Comparison of ENCODE assay signal across 23 cellular contexts in genomic region chr1:238487931-238488330, GRCh38.
DNase-seq lines count a peak whose midpoint lies in the region; ATAC-seq and TF ChIP-seq lines count a peak whose summit lies in the region.
"Had no signal": no experiment of that assay in that cellular context is flagged by ENCODE, and none has a peak within 500 bp of the region (broad histone marks: within the 10 kb centered on the region; RNA-seq: fewer than 3 reads in every experiment).

No MANE protein-coding gene starts in this region.

- H3K4me3 Mint-ChIP-seq in progenitor cell of endocrine pancreas (ENCODE audit: low read depth) (no peak overlapping the region), endothelial cell (ENCODE audit: unreplicated experiment) (no peak overlapping the region)
- H3K4me3 Mint-ChIP-seq: CD8-positive, alpha-beta T cell; GM23338 had no signal

- H3K27me3 Mint-ChIP-seq in progenitor cell of endocrine pancreas (no peaks in the 10 kb centered on the region), endothelial cell (ENCODE audit: unreplicated experiment) (peaks cover 1% of the 10 kb centered on the region)

- DNase-seq in EL (peak; percentile 74), HS-5 (ENCODE audit: low read depth) (peak; percentile 68), amniotic epithelial cell (ENCODE audit: low read depth) (peak; percentile 61), iris pigment epithelial cell (ENCODE audit: low read depth) (peak; percentile 65), NOMO-1 (lab: John Stamatoyannopoulos, UW; ENCODE audit: unreplicated experiment in 2 of 2) (no peak), progenitor cell of endocrine pancreas (ENCODE audit: low spot score, unreplicated experiment) (no peak), endothelial cell (ENCODE audit: low spot score) (no peak)
- DNase-seq: C1 segment of cervical spinal cord; CD8-positive, alpha-beta T cell; DMS153; Kasumi-1; NCI-H1694; NCI-H2081 treated with DMSO at 0.1 percent for 48 hours; NCI-H2171 treated with DMSO at 0.1 percent for 48 hours; NCI-H446; NCI-H526 treated with DMSO at 0.1 percent for 48 hours; PC-9; SHP77 treated with DMSO at 0.1 percent for 48 hours; T-helper 1 cell had no signal

- H3K4me1 Mint-ChIP-seq in progenitor cell of endocrine pancreas (ENCODE audit: low read depth): peaks cover 3% of the 10 kb centered on the region
- no peaks in the 10 kb centered on the region for H3K4me1 Mint-ChIP-seq in endothelial cell (ENCODE audit: unreplicated experiment)

- no peaks in the 10 kb centered on the region for H3K9me3 Mint-ChIP-seq in progenitor cell of endocrine pancreas (ENCODE audit: low read depth)
- H3K9me3 Mint-ChIP-seq in endothelial cell (ENCODE audit: unreplicated experiment): no peaks in the 10 kb centered on the region
- H3K9me3 Mint-ChIP-seq: GM23338 had no signal

- H3K27ac Mint-ChIP-seq in progenitor cell of endocrine pancreas (no peak overlapping the region), endothelial cell (ENCODE audit: unreplicated experiment) (no peak overlapping the region)
- H3K27ac Mint-ChIP-seq: CD8-positive, alpha-beta T cell; GM23338 had no signal

- no peak for TF ChIP-seq CTCF in progenitor cell of endocrine pancreas (IDR thresholded peaks at IDR 0.05; ENCODE audit: unreplicated experiment)
- TF ChIP-seq CTCF in endothelial cell (IDR thresholded peaks at IDR 0.05; ENCODE audit: unreplicated experiment): no peak

- H3K36me3 Mint-ChIP-seq in progenitor cell of endocrine pancreas (ENCODE audit: insufficient read depth): no peaks in the 10 kb centered on the region
- H3K36me3 Mint-ChIP-seq in endothelial cell (ENCODE audit: low read depth, unreplicated experiment): no peaks in the 10 kb centered on the region
- H3K36me3 Mint-ChIP-seq: CD8-positive, alpha-beta T cell had no signal

- ATAC-seq in HG03439 (IDR thresholded peaks at IDR 0.05; ENCODE audit: unreplicated experiment): no peak
- ATAC-seq: A549; CD8-positive, alpha-beta T cell; GM12878; GM23338 had no signal

Comparison
In these comparisons a context has a peak if more than half of its experiments do, and no peak if none do; other contexts are left out.
1. DNase-seq: peak in EL (single experiment), HS-5 (single experiment), amniotic epithelial cell (single experiment) and iris pigment epithelial cell (single experiment); none in NOMO-1 (0 of 2), progenitor cell of endocrine pancreas (single experiment) and endothelial cell (single experiment).